Comparison of ENCODE assay signal across 14 cellular contexts in the genomic region with DNA sequence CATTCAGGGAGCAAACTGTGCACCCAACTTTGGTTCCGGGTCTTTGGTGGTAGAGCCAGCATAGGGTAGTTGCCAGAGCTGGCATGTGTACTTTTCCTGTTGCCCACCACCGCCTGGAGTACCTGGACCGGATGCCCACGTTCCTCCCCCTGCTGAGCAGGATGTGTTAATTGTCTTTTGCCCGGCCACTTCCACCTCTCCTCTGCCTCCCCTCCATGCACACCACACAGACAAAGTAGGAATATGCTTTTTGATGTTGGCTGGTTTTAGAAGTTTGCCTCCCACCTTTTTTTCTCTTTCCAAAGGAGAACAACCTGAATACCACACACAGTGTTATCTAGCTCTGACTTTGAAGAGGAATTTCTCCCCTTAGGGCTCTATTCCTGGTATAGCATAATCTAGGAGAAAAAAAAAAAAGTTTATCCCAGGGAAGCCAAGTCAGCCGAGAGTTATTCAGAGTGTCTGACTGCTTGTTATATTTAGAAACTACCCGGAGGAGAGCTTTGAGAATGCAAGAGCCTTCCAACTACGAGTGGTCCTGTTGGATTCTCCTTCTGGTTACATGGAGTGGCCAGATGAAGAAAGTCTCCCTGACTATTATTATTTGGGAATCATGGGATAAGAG.
DNase-seq lines count a peak whose midpoint lies in the region; ATAC-seq and TF ChIP-seq lines count a peak whose summit lies in the region.
"Had no signal": no experiment of that assay in that cellular context is flagged by ENCODE, and none has a peak within 500 bp of the region (broad histone marks: within the 10 kb centered on the region; RNA-seq: fewer than 3 reads in every experiment).

No MANE protein-coding gene starts in this region.

- no peaks in the 10 kb centered on the region for H3K27me3 Mint-ChIP-seq in nephron (ENCODE audit: low read depth)

- H3K9me3 Mint-ChIP-seq in nephron = no peaks in the 10 kb centered on the region
- H3K9me3 Mint-ChIP-seq: activated naive CD8-positive, alpha-beta T cell treated with anti-CD3 and anti-CD28 coated beads, Interleukin-2, amount 50 U/mL, for 24 hours had no signal

- 17 to 25% (median 23%) methylated on average over 8 of the region's 8 CpGs for WGBS in heart left ventricle, 4 donors
- 55 to 69% (median 61%) methylated on average over 8 of the region's 8 CpGs for WGBS in adrenal gland, 4 donors

- H3K27ac ChIP-seq in heart left ventricle = peak overlapping the region in 11 of 12 donors; percentile 48 to 83 (median 68)
- peak overlapping the region; percentile 78 to 90 for H3K27ac ChIP-seq in uterus
- peak overlapping the region in 1 of 5 donors; percentile 37 for H3K27ac ChIP-seq in adrenal gland
- H3K27ac ChIP-seq: RWPE1 had no signal

- TF ChIP-seq POLR2A in heart left ventricle (IDR thresholded peaks at IDR 0.05) (no peak), uterus (IDR thresholded peaks at IDR 0.05) (no peak), adrenal gland (IDR thresholded peaks at IDR 0.05) (no peak)

- DNase-seq in UCSD-AML1 (lab: John Stamatoyannopoulos, UW; ENCODE audit: unreplicated experiment) = peak; percentile 19
- DNase-seq in heart left ventricle = peak in 1 of 5 donors; percentile 26
- peak in 1 of 2 donors; percentile 38 for DNase-seq in uterus
- DNase-seq in NCI-H1930 (lab: John Stamatoyannopoulos, UW) = no peak
- no peak for DNase-seq in adrenal gland
- DNase-seq: activated naive CD8-positive, alpha-beta T cell treated with anti-CD3 and anti-CD28 coated beads, Interleukin-2, amount 50 U/mL, for 24 hours; dorsolateral prefrontal cortex; NCI-H1105 treated with DMSO at 0.1 percent for 48 hours; NCI-H524; substantia nigra had no signal

- ATAC-seq in heart left ventricle (peak; percentile 73 to 79 (median 76)), HG03039 (IDR thresholded peaks at IDR 0.05; ENCODE audit: unreplicated experiment) (no peak), GM19351 (IDR thresholded peaks at IDR 0.05; ENCODE audit: unreplicated experiment) (no peak)
- ATAC-seq: activated naive CD8-positive, alpha-beta T cell treated with anti-CD3 and anti-CD28 coated beads, Interleukin-2, amount 50 U/mL, for 24 hours had no signal

- peak overlapping the region in 2 of 3 experiments; percentile 25 to 51 for H3K4me3 Mint-ChIP-seq in nephron
- H3K4me3 Mint-ChIP-seq: activated naive CD8-positive, alpha-beta T cell treated with anti-CD3 and anti-CD28 coated beads, Interleukin-2, amount 50 U/mL, for 24 hours had no signal

- H3K4me3 ChIP-seq in heart left ventricle = no peak overlapping the region
- H3K4me3 ChIP-seq in uterus = no peak overlapping the region
- H3K4me3 ChIP-seq in adrenal gland = no peak overlapping the region
- H3K4me3 ChIP-seq: dorsolateral prefrontal cortex had no signal

- TF ChIP-seq CTCF in heart left ventricle (IDR thresholded peaks at IDR 0.05) = no peak
- TF ChIP-seq CTCF in nephron (IDR thresholded peaks at IDR 0.05; ENCODE audit: unreplicated experiment in 3 of 3) = no peak
- TF ChIP-seq CTCF in uterus (IDR thresholded peaks at IDR 0.05) = no peak
- TF ChIP-seq CTCF in adrenal gland (IDR thresholded peaks at IDR 0.05) = no peak

- no peaks in the 10 kb centered on the region for H3K36me3 ChIP-seq in heart left ventricle
- no peaks in the 10 kb centered on the region for H3K36me3 ChIP-seq in uterus
- H3K36me3 ChIP-seq in adrenal gland (replicated peaks in 1 of 2) = no peaks in the 10 kb centered on the region

- intact Hi-C loops in heart left ventricle (cut with DNase I) (loop anchor here in 3 of 10 donors (5.0 to 10.0 kb wide), 4 partner anchors 35 to 108 kb away; partner anchors contain the start of gene SETBP1 (in 1 of the 3)), uterus (cut with DNase I; ENCODE audit: low total_unique reads) (no loop called here), adrenal gland (cut with DNase I) (no loop called here)

- H3K27ac Mint-ChIP-seq in nephron = peak overlapping the region; percentile 90 to 98 (median 94)
- H3K27ac Mint-ChIP-seq: activated naive CD8-positive, alpha-beta T cell treated with anti-CD3 and anti-CD28 coated beads, Interleukin-2, amount 50 U/mL, for 24 hours had no signal

- H3K36me3 Mint-ChIP-seq in nephron (ENCODE audit: low read depth) = peaks cover 10% of the 10 kb centered on the region

- no peaks in the 10 kb centered on the region for H3K27me3 ChIP-seq in heart left ventricle
- H3K27me3 ChIP-seq in uterus = no peaks in the 10 kb centered on the region
- H3K27me3 ChIP-seq in adrenal gland = no peaks in the 10 kb centered on the region
- H3K27me3 ChIP-seq: dorsolateral prefrontal cortex had no signal

- H3K4me1 ChIP-seq in heart left ventricle (peaks cover 11 to 61% (median 46%) of the 10 kb centered on the region in 12 donors), uterus (peaks cover 0 to 19% of the 10 kb centered on the region in 2 donors), adrenal gland (replicated peaks in 1 of 2) (peaks cover 0 to 12% of the 10 kb centered on the region in 2 donors)

- H3K4me1 Mint-ChIP-seq in nephron = peaks cover 89% of the 10 kb centered on the region

- no peaks in the 10 kb centered on the region for H3K9me3 ChIP-seq in heart left ventricle
- no peaks in the 10 kb centered on the region for H3K9me3 ChIP-seq in uterus
- no peaks in the 10 kb centered on the region for H3K9me3 ChIP-seq in adrenal gland (replicated peaks in 1 of 3)

Comparison
In these comparisons a context has a peak if more than half of its experiments do, and no peak if none do; other contexts are left out.
1. ATAC-seq: peak in heart left ventricle (4 of 4); none in HG03039 (single experiment) and GM19351 (single experiment).